Comparison of ENCODE assay signal across 8 cellular contexts in the genomic region with DNA sequence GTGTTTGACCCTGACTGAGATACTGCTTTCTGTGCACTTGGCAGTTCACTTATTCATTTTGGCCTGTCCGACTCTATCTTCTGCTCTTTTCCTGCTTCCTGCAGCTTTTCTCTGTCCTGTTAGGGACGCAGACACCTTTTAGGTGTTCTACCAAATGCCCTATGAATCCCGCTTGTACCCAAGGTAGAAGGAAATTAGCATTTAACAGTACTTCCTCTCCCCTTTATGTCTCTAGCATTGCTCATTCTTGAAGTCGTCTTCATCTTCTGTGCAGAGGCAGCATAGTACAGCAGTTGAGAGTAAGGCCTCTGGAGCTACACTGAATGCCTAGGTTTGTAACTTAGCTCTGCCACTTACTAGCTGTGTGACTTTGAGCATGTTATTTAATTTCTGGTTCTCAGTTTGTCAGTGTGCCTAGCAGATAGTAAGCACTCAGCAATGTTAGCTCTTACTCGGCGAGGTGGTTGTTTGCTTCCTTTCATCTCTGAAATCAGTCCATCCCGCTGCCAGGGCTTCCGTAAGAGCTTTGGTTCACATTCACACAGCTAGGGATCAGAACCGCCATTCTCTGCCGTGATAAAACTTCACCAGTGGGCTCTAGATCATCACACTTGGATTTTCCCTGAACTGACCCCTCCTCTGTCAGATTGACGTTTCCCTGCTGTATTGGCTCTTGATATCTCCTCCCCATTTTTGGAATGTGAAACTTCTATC. TPM values are rescaled to one million over a fixed set of nuclear protein-coding genes. Genes with fewer than 3 reads are reported as not detected.
DNase-seq lines count a peak whose midpoint lies in the region; ATAC-seq lines count a peak whose summit lies in the region.

No MANE protein-coding gene starts in this region.

- peaks cover 49% of the 10 kb centered on the region for H3K4me1 Mint-ChIP-seq in activated CD4-positive, alpha-beta T cell treated with anti-CD3 and anti-CD28 coated beads for 36 hours
- H3K4me1 Mint-ChIP-seq in activated T-helper 1 cell treated with anti-CD3 and anti-CD28 coated beads, Interleukin-12 subunit alpha, Interleukin-12 subunit beta, Interleukin-2, Interleukin-4 antibody, amounts not matched to agents 30 ng/mL and 10 ng/mL and 1 ng/mL, durations not matched to agents 14 hours and 24 hours and 36 hours (ENCODE audit: low read depth), result peaks cover 36% of the 10 kb centered on the region

- H3K9me3 Mint-ChIP-seq in activated CD4-positive, alpha-beta T cell treated with anti-CD3 and anti-CD28 coated beads for 36 hours (ENCODE audit: low read depth), result no peaks in the 10 kb centered on the region
- no peaks in the 10 kb centered on the region for H3K9me3 Mint-ChIP-seq in activated T-helper 1 cell treated with anti-CD3 and anti-CD28 coated beads, Interleukin-12 subunit alpha, Interleukin-12 subunit beta, Interleukin-2, Interleukin-4 antibody, amounts not matched to agents 30 ng/mL and 10 ng/mL and 1 ng/mL, durations not matched to agents 14 hours and 24 hours and 36 hours

- DNase-seq in activated CD4-positive, alpha-beta T cell treated with anti-CD3 and anti-CD28 coated beads for 36 hours, result no peak
- no peak for DNase-seq in activated CD4-positive, alpha-beta T cell treated with anti-CD3 and anti-CD28 coated beads for 4 hours
- DNase-seq in activated T-helper 1 cell treated with anti-CD3 and anti-CD28 coated beads, Interleukin-12 subunit alpha, Interleukin-12 subunit beta, Interleukin-2, Interleukin-4 antibody, amounts not matched to agents 30 ng/mL and 10 ng/mL and 1 ng/mL, durations not matched to agents 14 hours and 24 hours and 36 hours (ENCODE audit: low spot score), result no peak
- no peak for DNase-seq in substantia nigra (lab: John Stamatoyannopoulos, UW)
- no peak for DNase-seq in NCI-H748 treated with DMSO at 0.1 percent for 48 hours (lab: John Stamatoyannopoulos, UW)
- DNase-seq in middle frontal gyrus (ENCODE audit: extremely low spot score, low spot score), result no peak

- no peaks in the 10 kb centered on the region for H3K27me3 Mint-ChIP-seq in activated CD4-positive, alpha-beta T cell treated with anti-CD3 and anti-CD28 coated beads for 36 hours
- no peaks in the 10 kb centered on the region for H3K27me3 Mint-ChIP-seq in activated T-helper 1 cell treated with anti-CD3 and anti-CD28 coated beads, Interleukin-12 subunit alpha, Interleukin-12 subunit beta, Interleukin-2, Interleukin-4 antibody, amounts not matched to agents 30 ng/mL and 10 ng/mL and 1 ng/mL, durations not matched to agents 14 hours and 24 hours and 36 hours (ENCODE audit: insufficient read depth)

- POLR2A ChIA-PET in activated CD4-positive, alpha-beta T cell treated with anti-CD3 and anti-CD28 coated beads for 36 hours (lab: Charles Lee), result interaction anchor here (2.0 kb wide), 1 partner anchor 502 kb away, joined by 5 read pairs; a partner anchor contains a TSS

- intact Hi-C loops in activated CD4-positive, alpha-beta T cell treated with anti-CD3 and anti-CD28 coated beads for 36 hours (cut with DNase I, micrococcal nuclease), result loop anchor here (2.0 to 10.0 kb wide), 5 partner anchors 49 to 1219 kb away; a partner anchor contains a TSS
- intact Hi-C loops in activated T-helper 1 cell treated with anti-CD3 and anti-CD28 coated beads, Interleukin-12 subunit alpha, Interleukin-12 subunit beta, Interleukin-2, Interleukin-4 antibody, amounts not matched to agents 30 ng/mL and 10 ng/mL and 1 ng/mL, durations not matched to agents 14 hours and 24 hours and 36 hours (cut with micrococcal nuclease), result loop anchor here (2.0 to 10.0 kb wide), 3 partner anchors 969 to 1599 kb away; a partner anchor contains a TSS

- peak overlapping the region; percentile 93 for H3K4me3 ChIP-seq in iPS-18c (ENCODE audit: insufficient read depth, low read depth, low read length)

- no peaks in the 10 kb centered on the region for H3K9me3 ChIP-seq in iPS-18c (ENCODE audit: control insufficient read depth, insufficient read depth, low read length)

- H3K27ac ChIP-seq in substantia nigra (ENCODE audit: low read depth, low read length, poor library complexity, severe bottlenecking), result peak overlapping the region; percentile 97

- CTCF ChIA-PET in activated CD4-positive, alpha-beta T cell treated with anti-CD3 and anti-CD28 coated beads for 36 hours (lab: Charles Lee), result interaction anchor here (0.6 to 5.5 kb wide), 12 partner anchors 9 to 762 kb away, joined by 3 to 37 read pairs (median 4); a partner anchor contains a TSS

- H3K27ac Mint-ChIP-seq in activated CD4-positive, alpha-beta T cell treated with anti-CD3 and anti-CD28 coated beads for 36 hours, result peak overlapping the region; percentile 98
- peak overlapping the region; percentile 96 for H3K27ac Mint-ChIP-seq in activated T-helper 1 cell treated with anti-CD3 and anti-CD28 coated beads, Interleukin-12 subunit alpha, Interleukin-12 subunit beta, Interleukin-2, Interleukin-4 antibody, amounts not matched to agents 30 ng/mL and 10 ng/mL and 1 ng/mL, durations not matched to agents 14 hours and 24 hours and 36 hours

- H3K4me3 Mint-ChIP-seq in activated CD4-positive, alpha-beta T cell treated with anti-CD3 and anti-CD28 coated beads for 36 hours, result peak overlapping the region; percentile 92
- H3K4me3 Mint-ChIP-seq in activated T-helper 1 cell treated with anti-CD3 and anti-CD28 coated beads, Interleukin-12 subunit alpha, Interleukin-12 subunit beta, Interleukin-2, Interleukin-4 antibody, amounts not matched to agents 30 ng/mL and 10 ng/mL and 1 ng/mL, durations not matched to agents 14 hours and 24 hours and 36 hours, result peak overlapping the region; percentile 95

- no peak for ATAC-seq in activated CD4-positive, alpha-beta T cell treated with anti-CD3 and anti-CD28 coated beads for 36 hours
- no peak for ATAC-seq in GM18909 (IDR thresholded peaks at IDR 0.05; ENCODE audit: poor library complexity, unreplicated experiment)

- H3K36me3 Mint-ChIP-seq in activated CD4-positive, alpha-beta T cell treated with anti-CD3 and anti-CD28 coated beads for 36 hours (ENCODE audit: low read depth), result peaks cover 45% of the 10 kb centered on the region
- H3K36me3 Mint-ChIP-seq in activated T-helper 1 cell treated with anti-CD3 and anti-CD28 coated beads, Interleukin-12 subunit alpha, Interleukin-12 subunit beta, Interleukin-2, Interleukin-4 antibody, amounts not matched to agents 30 ng/mL and 10 ng/mL and 1 ng/mL, durations not matched to agents 14 hours and 24 hours and 36 hours (ENCODE audit: low read depth), result peaks cover 27% of the 10 kb centered on the region

RNA-seq across cellular contexts. Expression of a gene that starts 1.4 kb away (rescaled TPM):
- 100 to 1,000 TPM; 637 to 774 TPM for total RNA-seq in activated CD4-positive, alpha-beta T cell treated with anti-CD3 and anti-CD28 coated beads for 36 hours
- 631 and 648 TPM in 2 replicates for total RNA-seq in activated T-helper 1 cell treated with anti-CD3 and anti-CD28 coated beads, Interleukin-12 subunit alpha, Interleukin-12 subunit beta, Interleukin-2, Interleukin-4 antibody, amounts not matched to agents 30 ng/mL and 10 ng/mL and 1 ng/mL, durations not matched to agents 14 hours and 24 hours and 36 hours

RNA-seq across cellular contexts. Expression of a gene that starts 2.4 kb away (rescaled TPM):
- 10 to 100 TPM; 11.8 to 12.1 TPM for total RNA-seq in activated CD4-positive, alpha-beta T cell treated with anti-CD3 and anti-CD28 coated beads for 36 hours
- total RNA-seq in activated T-helper 1 cell treated with anti-CD3 and anti-CD28 coated beads, Interleukin-12 subunit alpha, Interleukin-12 subunit beta, Interleukin-2, Interleukin-4 antibody, amounts not matched to agents 30 ng/mL and 10 ng/mL and 1 ng/mL, durations not matched to agents 14 hours and 24 hours and 36 hours, result 16.6 and 18.6 TPM in 2 replicates

RNA-seq across cellular contexts. Expression of a gene that starts 21.4 kb away (rescaled TPM):
- 10 to 100 TPM; 47.0 to 50.5 TPM for total RNA-seq in activated CD4-positive, alpha-beta T cell treated with anti-CD3 and anti-CD28 coated beads for 36 hours
- 58.5 and 62.3 TPM in 2 replicates for total RNA-seq in activated T-helper 1 cell treated with anti-CD3 and anti-CD28 coated beads, Interleukin-12 subunit alpha, Interleukin-12 subunit beta, Interleukin-2, Interleukin-4 antibody, amounts not matched to agents 30 ng/mL and 10 ng/mL and 1 ng/mL, durations not matched to agents 14 hours and 24 hours and 36 hours

RNA-seq across cellular contexts. Expression of a gene that starts 33.1 kb away (rescaled TPM):
- total RNA-seq in activated CD4-positive, alpha-beta T cell treated with anti-CD3 and anti-CD28 coated beads for 36 hours, result not detected
- not detected in 2 replicates for total RNA-seq in activated T-helper 1 cell treated with anti-CD3 and anti-CD28 coated beads, Interleukin-12 subunit alpha, Interleukin-12 subunit beta, Interleukin-2, Interleukin-4 antibody, amounts not matched to agents 30 ng/mL and 10 ng/mL and 1 ng/mL, durations not matched to agents 14 hours and 24 hours and 36 hours

RNA-seq across cellular contexts. Expression of a gene that starts 48.8 kb away (rescaled TPM):
- total RNA-seq in activated CD4-positive, alpha-beta T cell treated with anti-CD3 and anti-CD28 coated beads for 36 hours, result 10 to 100 TPM; 27.7 to 29.5 TPM
- 29.3 and 30.9 TPM in 2 replicates for total RNA-seq in activated T-helper 1 cell treated with anti-CD3 and anti-CD28 coated beads, Interleukin-12 subunit alpha, Interleukin-12 subunit beta, Interleukin-2, Interleukin-4 antibody, amounts not matched to agents 30 ng/mL and 10 ng/mL and 1 ng/mL, durations not matched to agents 14 hours and 24 hours and 36 hours
